In genomic region chr11:127653071-127653470, GRCh38 we compare ENCODE assay signal across 28 cellular contexts.
"Had no signal": no experiment of that assay in that cellular context is flagged by ENCODE, and none has a peak within 500 bp of the region (broad histone marks: within the 10 kb centered on the region; RNA-seq: fewer than 3 reads in every experiment).

No MANE protein-coding gene starts in this region.

- H3K36me3 Mint-ChIP-seq: activated naive CD4-positive, alpha-beta T cell treated with anti-CD3 and anti-CD28 coated beads, Interleukin-2, amount 10 ng/mL, durations not matched to agents 7 days and 5 days; activated naive CD4-positive, alpha-beta T cell treated with anti-CD3 and anti-CD28 coated beads, Interleukin-2, amount 50 U/mL, for 72 hours; activated naive CD8-positive, alpha-beta T cell treated with anti-CD3 and anti-CD28 coated beads, Interleukin-2, amount 10 ng/mL, durations not matched to agents 7 days and 5 days; brain had no signal

- DNase-seq: activated CD4-positive, alpha-beta T cell treated with anti-CD3 and anti-CD28 coated beads for 1 hour; activated CD4-positive, alpha-beta T cell treated with anti-CD3 and anti-CD28 coated beads for 48 hours; activated CD4-positive, alpha-beta T cell treated with anti-CD3 and anti-CD28 coated beads, Interleukin-2, amount 50 U/mL, for 1 hour; activated CD4-positive, alpha-beta T cell treated with anti-CD3 and anti-CD28 coated beads, Interleukin-2, amount 50 U/mL, for 48 hours; activated CD8-positive, alpha-beta memory T cell treated with anti-CD3 and anti-CD28 coated beads for 24 hours; activated CD8-positive, alpha-beta T cell treated with anti-CD3 and anti-CD28 coated beads for 36 hours; activated gamma-delta T cell; activated naive CD4-positive, alpha-beta T cell; activated naive CD4-positive, alpha-beta T cell treated with anti-CD3 and anti-CD28 coated beads, Interleukin-2, amount 10 ng/mL, durations not matched to agents 7 days and 5 days; activated naive CD8-positive, alpha-beta T cell treated with anti-CD3 and anti-CD28 coated beads, Interleukin-2, amount 10 ng/mL, durations not matched to agents 7 days and 5 days; activated T-cell treated with anti-CD3 and anti-CD28 coated beads, Interleukin-2, amount 50 U/mL, for 1 hour; activated T-cell treated with anti-CD3 and anti-CD28 coated beads, Interleukin-2, amount 50 U/mL, for 48 hours; central memory CD4-positive, alpha-beta T cell; cerebellar nuclear complex; colonic mucosa; effector CD8-positive, alpha-beta T cell; foreskin fibroblast; head of caudate nucleus; T-helper 2 cell had no signal

- H3K27me3 Mint-ChIP-seq: activated CD8-positive, alpha-beta T cell treated with anti-CD3 and anti-CD28 coated beads for 36 hours; activated naive CD4-positive, alpha-beta T cell treated with anti-CD3 and anti-CD28 coated beads, Interleukin-2, amount 10 ng/mL, durations not matched to agents 7 days and 5 days; activated naive CD8-positive, alpha-beta T cell treated with anti-CD3 and anti-CD28 coated beads, Interleukin-2, amount 10 ng/mL, durations not matched to agents 7 days and 5 days; brain had no signal

- H3K9me3 Mint-ChIP-seq: activated CD8-positive, alpha-beta T cell treated with anti-CD3 and anti-CD28 coated beads for 36 hours; activated naive CD4-positive, alpha-beta T cell treated with anti-CD3 and anti-CD28 coated beads, Interleukin-2, amount 10 ng/mL, durations not matched to agents 7 days and 5 days; activated naive CD4-positive, alpha-beta T cell treated with anti-CD3 and anti-CD28 coated beads, Interleukin-2, amount 50 U/mL, for 72 hours; activated T-helper 1 cell treated with anti-CD3 and anti-CD28 coated beads, Interleukin-12 subunit alpha, Interleukin-12 subunit beta, Interleukin-2, Interleukin-4 antibody, amounts not matched to agents 30 ng/mL and 10 ng/mL and 1 ng/mL, durations not matched to agents 14 hours and 24 hours and 36 hours; activated T-helper 2 cell treated with anti-CD3 and anti-CD28 coated beads, Interferon-gamma antibody, Interleukin-2, Interleukin-4, amounts not matched to agents 10 μg/mL and 5 μg/mL and 100 μg/mL, durations not matched to agents 14 hours and 24 hours and 36 hours had no signal

- H3K27ac Mint-ChIP-seq: activated CD8-positive, alpha-beta T cell treated with anti-CD3 and anti-CD28 coated beads for 36 hours; activated naive CD4-positive, alpha-beta T cell treated with anti-CD3 and anti-CD28 coated beads, Interleukin-2, amount 10 ng/mL, durations not matched to agents 7 days and 5 days; activated naive CD4-positive, alpha-beta T cell treated with anti-CD3 and anti-CD28 coated beads, Interleukin-2, amount 50 U/mL, for 72 hours; activated naive CD8-positive, alpha-beta T cell treated with anti-CD3 and anti-CD28 coated beads, Interleukin-2, amount 10 ng/mL, durations not matched to agents 7 days and 5 days; activated T-helper 1 cell treated with anti-CD3 and anti-CD28 coated beads, Interleukin-12 subunit alpha, Interleukin-12 subunit beta, Interleukin-2, Interleukin-4 antibody, amounts not matched to agents 30 ng/mL and 10 ng/mL and 1 ng/mL, durations not matched to agents 14 hours and 24 hours and 36 hours; activated T-helper 2 cell treated with anti-CD3 and anti-CD28 coated beads, Interferon-gamma antibody, Interleukin-2, Interleukin-4, amounts not matched to agents 10 μg/mL and 5 μg/mL and 100 μg/mL, durations not matched to agents 14 hours and 24 hours and 36 hours; WTC11 had no signal

- ATAC-seq: activated CD8-positive, alpha-beta T cell treated with anti-CD3 and anti-CD28 coated beads for 36 hours; activated naive CD4-positive, alpha-beta T cell treated with anti-CD3 and anti-CD28 coated beads, Interleukin-2, amount 50 U/mL, for 72 hours; esophagus mucosa; WTC11 had no signal

- H3K4me3 Mint-ChIP-seq: activated CD8-positive, alpha-beta T cell treated with anti-CD3 and anti-CD28 coated beads for 36 hours; activated naive CD4-positive, alpha-beta T cell treated with anti-CD3 and anti-CD28 coated beads, Interleukin-2, amount 10 ng/mL, durations not matched to agents 7 days and 5 days; activated naive CD8-positive, alpha-beta T cell treated with anti-CD3 and anti-CD28 coated beads, Interleukin-2, amount 10 ng/mL, durations not matched to agents 7 days and 5 days; activated T-helper 1 cell treated with anti-CD3 and anti-CD28 coated beads, Interleukin-12 subunit alpha, Interleukin-12 subunit beta, Interleukin-2, Interleukin-4 antibody, amounts not matched to agents 30 ng/mL and 10 ng/mL and 1 ng/mL, durations not matched to agents 14 hours and 24 hours and 36 hours; brain; WTC11 had no signal

- H3K4me3 ChIP-seq: ascending aorta, breast epithelium, cardiac muscle cell, colonic mucosa had no signal

- H3K4me1 Mint-ChIP-seq: activated naive CD4-positive, alpha-beta T cell treated with anti-CD3 and anti-CD28 coated beads, Interleukin-2, amount 10 ng/mL, durations not matched to agents 7 days and 5 days had no signal
